ENCODE assay signal across 8 cellular contexts in genomic region chr10:102394801-102395676, GRCh38. TPM values are rescaled to one million over a fixed set of nuclear protein-coding genes. Genes with fewer than 3 reads are reported as not detected.
A peak's percentile ranks its signal among the peaks of the same experiment; 100 is the strongest.
DNase-seq lines count a peak whose midpoint lies in the region; ATAC-seq and TF ChIP-seq lines count a peak whose summit lies in the region.

No MANE protein-coding gene starts in this region.

- ATAC-seq in CD8-positive, alpha-beta T cell = peak; percentile 35
- peak; percentile 2 for ATAC-seq in GM21367 (IDR thresholded peaks at IDR 0.05; ENCODE audit: unreplicated experiment)

- CTCF ChIA-PET in CD8-positive, alpha-beta T cell (lab: Charles Lee) = interaction anchor here (0.8 to 5.5 kb wide), 16 partner anchors 8 to 262 kb away, joined by 3 to 100 read pairs (median 6); partner anchors contain the start of genes C10orf95, FBXL15 and PPRC1

- intact Hi-C loops in CD8-positive, alpha-beta T cell (cut with DNase I, micrococcal nuclease) = loop anchor here (1.0 to 10.0 kb wide), 15 partner anchors 26 to 320 kb away; partner anchors contain the start of genes ACTR1A (in 2 of the 2), CUEDC2 (in 2 of the 2), NOLC1 (in 2 of the 2) and ARL3 (in 1 of the 2)

- H3K79me2 ChIP-seq in parathyroid adenoma = no peaks in the 10 kb centered on the region

- H3K27ac ChIP-seq in CD8-positive, alpha-beta T cell (ENCODE audit: low read depth, low read length) = peak overlapping the region; percentile 100
- peak overlapping the region; percentile 66 for H3K27ac ChIP-seq in cardiac muscle cell
- peak overlapping the region; percentile 81 for H3K27ac ChIP-seq in parathyroid adenoma
- peak overlapping the region; percentile 98 for H3K27ac ChIP-seq in thymus (ENCODE audit: low read depth)

- H3K4me3 Mint-ChIP-seq in CD8-positive, alpha-beta T cell = peak overlapping the region; percentile 90

- H3K4me1 Mint-ChIP-seq in CD8-positive, alpha-beta T cell (ENCODE audit: low read depth) = peaks cover 42% of the 10 kb centered on the region

- peak overlapping the region; percentile 89 for H3K4me2 ChIP-seq in parathyroid adenoma (ENCODE audit: low read length)

- no peaks in the 10 kb centered on the region for H3K9me3 ChIP-seq in CD8-positive, alpha-beta T cell (ENCODE audit: low read length)
- H3K9me3 ChIP-seq in cardiac muscle cell (ENCODE audit: low read depth) (no peaks in the 10 kb centered on the region), parathyroid adenoma (ENCODE audit: control insufficient read depth, low read length) (no peaks in the 10 kb centered on the region), thymus (ENCODE audit: control insufficient read depth) (no peaks in the 10 kb centered on the region)

- no peak overlapping the region for H3K9ac ChIP-seq in parathyroid adenoma

- no peaks in the 10 kb centered on the region for H3K27me3 Mint-ChIP-seq in CD8-positive, alpha-beta T cell (ENCODE audit: low read depth)

- TF ChIP-seq CTCF in CD8-positive, alpha-beta T cell (IDR thresholded peaks at IDR 0.05) = no peak
- TF ChIP-seq CTCF in cardiac muscle cell (IDR thresholded peaks at IDR 0.05; ENCODE audit: low read depth, low read length) (no peak), parathyroid adenoma (IDR thresholded peaks at IDR 0.05) (no peak)

- peaks cover 39% of the 10 kb centered on the region for H3K36me3 Mint-ChIP-seq in CD8-positive, alpha-beta T cell

- H3K27me3 ChIP-seq in CD8-positive, alpha-beta T cell (ENCODE audit: insufficient read depth, low read length) = no peaks in the 10 kb centered on the region
- H3K27me3 ChIP-seq in cardiac muscle cell = peaks cover 22% of the 10 kb centered on the region
- H3K27me3 ChIP-seq in parathyroid adenoma (ENCODE audit: control insufficient read depth, insufficient read depth, low read length) = no peaks in the 10 kb centered on the region
- H3K27me3 ChIP-seq in thymus (ENCODE audit: control insufficient read depth, insufficient read depth) = peaks cover 3% of the 10 kb centered on the region

- under 1% methylated on average over 55 of the region's 55 CpGs for WGBS in thymus

- H3K9me3 Mint-ChIP-seq in CD8-positive, alpha-beta T cell = no peaks in the 10 kb centered on the region

- H2AFZ ChIP-seq in parathyroid adenoma = peak overlapping the region; percentile 84

- peak overlapping the region; percentile 95 for H3K4me3 ChIP-seq in CD8-positive, alpha-beta T cell (ENCODE audit: low read depth, low read length)
- H3K4me3 ChIP-seq in cardiac muscle cell (peak overlapping the region; percentile 75), parathyroid adenoma (ENCODE audit: low read depth, low read length) (peak overlapping the region; percentile 69), thymus (ENCODE audit: low read length) (peak overlapping the region; percentile 84)

- POLR2A ChIA-PET in CD8-positive, alpha-beta T cell (lab: Charles Lee) = interaction anchor here (0.6 to 3.7 kb wide), 22 partner anchors 9 to 189 kb away, joined by 3 to 34 read pairs (median 5); partner anchors contain the start of genes ACTR1A, C10orf95, CUEDC2 and FBXL15

- DNase-seq in CD8-positive, alpha-beta T cell = peak; percentile 84 to 93 (median 89)
- DNase-seq in KG1 (lab: John Stamatoyannopoulos, UW) (peak; percentile 63), SW 1271 (lab: John Stamatoyannopoulos, UW) (peak; percentile 53 to 73), cardiac muscle cell (ENCODE audit: low read depth in 1 of 2, low spot score in 1 of 2) (peak; percentile 90 to 91)
- DNase-seq in activated naive CD8-positive, alpha-beta T cell treated with anti-CD3 and anti-CD28 coated beads, Interleukin-2, amount 50 U/mL, for 16 hours (ENCODE audit: low read depth, low spot score) = peak; percentile 79

- peaks cover 29% of the 10 kb centered on the region for H3K4me1 ChIP-seq in CD8-positive, alpha-beta T cell (ENCODE audit: insufficient read depth, low read length)
- H3K4me1 ChIP-seq in cardiac muscle cell (ENCODE audit: low read depth) (peaks cover 2% of the 10 kb centered on the region), parathyroid adenoma (peaks cover 8% of the 10 kb centered on the region), thymus (ENCODE audit: control insufficient read depth, insufficient read depth, low read length) (peaks cover 10% of the 10 kb centered on the region)

- peaks cover 9% of the 10 kb centered on the region for H3K36me3 ChIP-seq in CD8-positive, alpha-beta T cell (ENCODE audit: insufficient read depth, low read length)
- H3K36me3 ChIP-seq in cardiac muscle cell (no peaks in the 10 kb centered on the region), parathyroid adenoma (ENCODE audit: control insufficient read depth, insufficient read depth, low read length) (no peaks in the 10 kb centered on the region), thymus (ENCODE audit: control insufficient read depth, insufficient read depth) (no peaks in the 10 kb centered on the region)

- H3K27ac Mint-ChIP-seq in CD8-positive, alpha-beta T cell = peak overlapping the region; percentile 98

RNA-seq across cellular contexts. Expression of gene NFKB2, which starts 0.5 kb away (rescaled TPM):
- total RNA-seq in CD8-positive, alpha-beta T cell = 100 to 1,000 TPM; 369 to 398 TPM
- total RNA-seq in cardiac muscle cell = 21.5 and 29.8 TPM in 2 replicates
- polyA plus RNA-seq in cardiac muscle cell (10.6 and 10.8 TPM in 2 replicates), thymus (37.8 TPM)

RNA-seq across cellular contexts. Expression of gene PSD, which starts 23.5 kb away (rescaled TPM):
- 10 to 100 TPM; 16.7 to 18.2 TPM for total RNA-seq in CD8-positive, alpha-beta T cell
- total RNA-seq in cardiac muscle cell = 19.8 and 24.7 TPM in 2 replicates
- polyA plus RNA-seq in cardiac muscle cell (13.2 and 18.5 TPM in 2 replicates), thymus (3.8 TPM)

RNA-seq across cellular contexts. Expression of gene FBXL15, which starts 25.6 kb away (rescaled TPM):
- total RNA-seq in CD8-positive, alpha-beta T cell = 1 to 10 TPM; 7.0 to 7.9 TPM
- total RNA-seq in cardiac muscle cell = 36.3 and 46.6 TPM in 2 replicates
- polyA plus RNA-seq in cardiac muscle cell = 40.9 and 46.3 TPM in 2 replicates
- 12.0 TPM for polyA plus RNA-seq in thymus

RNA-seq across cellular contexts. Expression of gene CUEDC2, which starts 37.3 kb away (rescaled TPM):
- 10 to 100 TPM; 24.2 to 27.0 TPM for total RNA-seq in CD8-positive, alpha-beta T cell
- 113 and 134 TPM in 2 replicates for total RNA-seq in cardiac muscle cell
- polyA plus RNA-seq in cardiac muscle cell (190 and 193 TPM in 2 replicates), thymus (52.4 TPM)

RNA-seq across cellular contexts. Expression of gene C10orf95, which starts 56.3 kb away (rescaled TPM):
- under 1 TPM; 0.31 to 0.35 TPM for total RNA-seq in CD8-positive, alpha-beta T cell
- total RNA-seq in cardiac muscle cell = not detected in 2 replicates
- 1.7 and 2.0 TPM in 2 replicates for polyA plus RNA-seq in cardiac muscle cell
- 0.46 TPM for polyA plus RNA-seq in thymus

Comparison
In these comparisons a context has a peak if more than half of its experiments do, and no peak if none do; other contexts are left out.
1. Peak in every context shown above with its lines: DNase-seq, ATAC-seq, H3K4me3 ChIP-seq and H3K27ac ChIP-seq.
2. RNA of gene NFKB2, which starts 0.5 kb away (total RNA-seq): 369 to 398 TPM in CD8-positive, alpha-beta T cell; 21.5 to 29.8 TPM in cardiac muscle cell; every median in the first group is over 10 times any median in the second.